8 cellular contexts compared by ENCODE assay signal in the genomic region with DNA sequence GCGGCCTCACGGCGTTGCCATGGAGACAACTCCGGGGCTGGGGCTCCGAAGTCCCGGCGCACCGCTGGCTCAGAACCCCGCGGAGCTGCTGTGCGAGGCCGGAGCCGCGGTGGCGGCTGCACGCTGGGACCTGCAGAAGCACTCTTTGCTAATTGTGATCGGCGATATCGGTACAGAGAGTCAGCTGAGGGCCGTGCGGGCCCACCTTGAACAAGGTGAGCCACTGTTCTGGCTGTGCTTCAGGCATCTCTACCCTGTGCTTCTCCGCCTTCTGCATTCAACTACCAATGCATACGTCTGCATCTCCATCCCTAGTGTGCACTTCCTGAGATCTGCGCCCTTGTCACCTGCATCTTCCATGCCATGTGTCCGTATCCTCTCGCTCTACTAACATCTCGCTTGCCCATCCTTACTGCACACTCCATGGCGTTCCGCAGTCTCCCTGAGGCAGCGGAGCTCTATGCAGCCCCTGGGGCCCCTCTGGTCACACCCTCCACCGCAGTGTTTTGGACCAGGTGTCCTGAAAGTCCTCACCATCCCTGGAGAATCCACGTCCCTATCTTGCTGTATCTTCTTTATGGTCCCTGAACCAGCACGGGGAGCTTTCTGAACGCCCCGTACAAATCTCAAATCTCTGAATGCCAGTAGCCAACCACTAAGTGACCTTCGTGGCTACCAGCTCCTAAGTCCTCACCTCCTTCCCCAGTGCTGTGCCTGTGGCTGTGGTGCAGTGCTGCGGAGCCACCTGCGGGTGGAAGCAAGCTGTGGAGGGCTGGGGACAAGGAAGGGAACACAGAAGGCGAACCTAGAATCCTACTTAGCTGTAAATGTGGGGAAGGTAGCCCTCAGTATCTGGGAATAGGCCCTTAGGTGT. TPM values are rescaled to one million over a fixed set of nuclear protein-coding genes. Genes with fewer than 3 reads are reported as not detected.
DNase-seq lines count a peak whose midpoint lies in the region; ATAC-seq and TF ChIP-seq lines count a peak whose summit lies in the region.

No MANE protein-coding gene starts in this region.

- CTCF ChIA-PET in WTC11 (lab: Charles Lee): interaction anchor here (0.6 to 3.3 kb wide), 21 partner anchors 9 to 265 kb away, joined by 3 to 80 read pairs (median 4); a partner anchor contains a TSS

- peaks cover 36% of the 10 kb centered on the region for H3K4me1 Mint-ChIP-seq in WTC11

- peak overlapping the region; percentile 88 for H3K4me3 Mint-ChIP-seq in WTC11

- no peaks in the 10 kb centered on the region for H3K36me3 Mint-ChIP-seq in WTC11

- H3K27ac Mint-ChIP-seq in WTC11: no peak overlapping the region; the same call in 1 of the 2 replicates

- no peaks in the 10 kb centered on the region for H3K9me3 Mint-ChIP-seq in WTC11

- intact Hi-C loops in posterior cingulate gyrus (cut with DNase I): loop anchor here (2.0 to 10.0 kb wide), 2 partner anchors 18 to 1236 kb away; a partner anchor contains a TSS

- H3K27me3 Mint-ChIP-seq in WTC11 (ENCODE audit: low read depth): peaks cover 39% of the 10 kb centered on the region

- POLR2A ChIA-PET in WTC11 (lab: Charles Lee): interaction anchor here (0.6 to 1.8 kb wide), 7 partner anchors 10 to 313 kb away, joined by 3 to 19 read pairs (median 6); a partner anchor contains a TSS

- peak; percentile 35 for DNase-seq in activated T-cell treated with anti-CD3 and anti-CD28 coated beads, Interleukin-2, amount 50 U/mL, for 1 hour
- DNase-seq in activated T-cell treated with anti-CD3 and anti-CD28 coated beads for 4 hours (no peak), M059J (ENCODE audit: low read depth) (peak; percentile 55), WTC11 (ENCODE audit: low spot score) (peak; percentile 43), fibroblast of villous mesenchyme (ENCODE audit: low read depth) (no peak), posterior cingulate gyrus (peak in 7 of 10 donors; percentile 53 to 94 (median 79)), COLO829 (ENCODE audit: low spot score) (no peak), HPDE6-E6E7 (ENCODE audit: extremely low spot score) (no peak)

- TF ChIP-seq CTCF in WTC11 (IDR thresholded peaks at IDR 0.05) (no peak), fibroblast of villous mesenchyme (IDR thresholded peaks at IDR 0.05; ENCODE audit: insufficient read depth, low read depth, low read length) (peak; percentile 33)

- peak overlapping the region; percentile 64 for H3K4me3 ChIP-seq in fibroblast of villous mesenchyme (ENCODE audit: low read depth, low read length)

- peak; percentile 6 for ATAC-seq in WTC11

TF ChIP-seq in WTC11, 78 proteins besides CTCF, POLR2A, EP300 and RAD21 (continues in another document):
- no peak for TF ChIP-seq ZNF671 (CRISPR knock-in tag; IDR thresholded peaks at IDR 0.05)
- no peak for TF ChIP-seq ETV6 (CRISPR knock-in tag; IDR thresholded peaks at IDR 0.05)
- TF ChIP-seq KAT7 (CRISPR knock-in tag; IDR thresholded peaks at IDR 0.05; ENCODE audit: borderline replicate concordance): no peak
- TF ChIP-seq GTF2I (CRISPR knock-in tag; conservative IDR thresholded peaks at IDR 0.05): no peak
- TF ChIP-seq, protein P1, sequence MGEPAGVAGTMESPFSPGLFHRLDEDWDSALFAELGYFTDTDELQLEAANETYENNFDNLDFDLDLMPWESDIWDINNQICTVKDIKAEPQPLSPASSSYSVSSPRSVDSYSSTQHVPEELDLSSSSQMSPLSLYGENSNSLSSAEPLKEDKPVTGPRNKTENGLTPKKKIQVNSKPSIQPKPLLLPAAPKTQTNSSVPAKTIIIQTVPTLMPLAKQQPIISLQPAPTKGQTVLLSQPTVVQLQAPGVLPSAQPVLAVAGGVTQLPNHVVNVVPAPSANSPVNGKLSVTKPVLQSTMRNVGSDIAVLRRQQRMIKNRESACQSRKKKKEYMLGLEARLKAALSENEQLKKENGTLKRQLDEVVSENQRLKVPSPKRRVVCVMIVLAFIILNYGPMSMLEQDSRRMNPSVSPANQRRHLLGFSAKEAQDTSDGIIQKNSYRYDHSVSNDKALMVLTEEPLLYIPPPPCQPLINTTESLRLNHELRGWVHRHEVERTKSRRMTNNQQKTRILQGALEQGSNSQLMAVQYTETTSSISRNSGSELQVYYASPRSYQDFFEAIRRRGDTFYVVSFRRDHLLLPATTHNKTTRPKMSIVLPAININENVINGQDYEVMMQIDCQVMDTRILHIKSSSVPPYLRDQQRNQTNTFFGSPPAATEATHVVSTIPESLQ (CRISPR knock-in tag; IDR thresholded peaks at IDR 0.05): no peak
- TF ChIP-seq, protein P2, sequence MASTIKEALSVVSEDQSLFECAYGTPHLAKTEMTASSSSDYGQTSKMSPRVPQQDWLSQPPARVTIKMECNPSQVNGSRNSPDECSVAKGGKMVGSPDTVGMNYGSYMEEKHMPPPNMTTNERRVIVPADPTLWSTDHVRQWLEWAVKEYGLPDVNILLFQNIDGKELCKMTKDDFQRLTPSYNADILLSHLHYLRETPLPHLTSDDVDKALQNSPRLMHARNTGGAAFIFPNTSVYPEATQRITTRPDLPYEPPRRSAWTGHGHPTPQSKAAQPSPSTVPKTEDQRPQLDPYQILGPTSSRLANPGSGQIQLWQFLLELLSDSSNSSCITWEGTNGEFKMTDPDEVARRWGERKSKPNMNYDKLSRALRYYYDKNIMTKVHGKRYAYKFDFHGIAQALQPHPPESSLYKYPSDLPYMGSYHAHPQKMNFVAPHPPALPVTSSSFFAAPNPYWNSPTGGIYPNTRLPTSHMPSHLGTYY (CRISPR knock-in tag; IDR thresholded peaks at IDR 0.05): no peak
- TF ChIP-seq OVOL2 (CRISPR knock-in tag; IDR thresholded peaks at IDR 0.05; ENCODE audit: borderline replicate concordance): no peak
- no peak for TF ChIP-seq IRF2 (CRISPR knock-in tag; IDR thresholded peaks at IDR 0.05; ENCODE audit: borderline replicate concordance, low read depth)
- TF ChIP-seq, protein P3, sequence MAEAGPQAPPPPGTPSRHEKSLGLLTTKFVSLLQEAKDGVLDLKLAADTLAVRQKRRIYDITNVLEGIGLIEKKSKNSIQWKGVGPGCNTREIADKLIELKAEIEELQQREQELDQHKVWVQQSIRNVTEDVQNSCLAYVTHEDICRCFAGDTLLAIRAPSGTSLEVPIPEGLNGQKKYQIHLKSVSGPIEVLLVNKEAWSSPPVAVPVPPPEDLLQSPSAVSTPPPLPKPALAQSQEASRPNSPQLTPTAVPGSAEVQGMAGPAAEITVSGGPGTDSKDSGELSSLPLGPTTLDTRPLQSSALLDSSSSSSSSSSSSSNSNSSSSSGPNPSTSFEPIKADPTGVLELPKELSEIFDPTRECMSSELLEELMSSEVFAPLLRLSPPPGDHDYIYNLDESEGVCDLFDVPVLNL (CRISPR knock-in tag; IDR thresholded peaks at IDR 0.05; ENCODE audit: borderline replicate concordance, low read depth): no peak
- no peak for TF ChIP-seq NFATC4 (CRISPR knock-in tag; IDR thresholded peaks at IDR 0.05)
- TF ChIP-seq, protein P4, sequence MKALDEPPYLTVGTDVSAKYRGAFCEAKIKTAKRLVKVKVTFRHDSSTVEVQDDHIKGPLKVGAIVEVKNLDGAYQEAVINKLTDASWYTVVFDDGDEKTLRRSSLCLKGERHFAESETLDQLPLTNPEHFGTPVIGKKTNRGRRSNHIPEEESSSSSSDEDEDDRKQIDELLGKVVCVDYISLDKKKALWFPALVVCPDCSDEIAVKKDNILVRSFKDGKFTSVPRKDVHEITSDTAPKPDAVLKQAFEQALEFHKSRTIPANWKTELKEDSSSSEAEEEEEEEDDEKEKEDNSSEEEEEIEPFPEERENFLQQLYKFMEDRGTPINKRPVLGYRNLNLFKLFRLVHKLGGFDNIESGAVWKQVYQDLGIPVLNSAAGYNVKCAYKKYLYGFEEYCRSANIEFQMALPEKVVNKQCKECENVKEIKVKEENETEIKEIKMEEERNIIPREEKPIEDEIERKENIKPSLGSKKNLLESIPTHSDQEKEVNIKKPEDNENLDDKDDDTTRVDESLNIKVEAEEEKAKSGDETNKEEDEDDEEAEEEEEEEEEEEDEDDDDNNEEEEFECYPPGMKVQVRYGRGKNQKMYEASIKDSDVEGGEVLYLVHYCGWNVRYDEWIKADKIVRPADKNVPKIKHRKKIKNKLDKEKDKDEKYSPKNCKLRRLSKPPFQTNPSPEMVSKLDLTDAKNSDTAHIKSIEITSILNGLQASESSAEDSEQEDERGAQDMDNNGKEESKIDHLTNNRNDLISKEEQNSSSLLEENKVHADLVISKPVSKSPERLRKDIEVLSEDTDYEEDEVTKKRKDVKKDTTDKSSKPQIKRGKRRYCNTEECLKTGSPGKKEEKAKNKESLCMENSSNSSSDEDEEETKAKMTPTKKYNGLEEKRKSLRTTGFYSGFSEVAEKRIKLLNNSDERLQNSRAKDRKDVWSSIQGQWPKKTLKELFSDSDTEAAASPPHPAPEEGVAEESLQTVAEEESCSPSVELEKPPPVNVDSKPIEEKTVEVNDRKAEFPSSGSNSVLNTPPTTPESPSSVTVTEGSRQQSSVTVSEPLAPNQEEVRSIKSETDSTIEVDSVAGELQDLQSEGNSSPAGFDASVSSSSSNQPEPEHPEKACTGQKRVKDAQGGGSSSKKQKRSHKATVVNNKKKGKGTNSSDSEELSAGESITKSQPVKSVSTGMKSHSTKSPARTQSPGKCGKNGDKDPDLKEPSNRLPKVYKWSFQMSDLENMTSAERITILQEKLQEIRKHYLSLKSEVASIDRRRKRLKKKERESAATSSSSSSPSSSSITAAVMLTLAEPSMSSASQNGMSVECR (CRISPR knock-in tag; IDR thresholded peaks at IDR 0.05; ENCODE audit: borderline replicate concordance): 0 out of 2 replicates have a peak, but pooled peaks have one; percentile 19
- TF ChIP-seq JAZF1 (CRISPR knock-in tag; IDR thresholded peaks at IDR 0.05): no peak
- no peak for TF ChIP-seq SMAD3 (CRISPR knock-in tag; IDR thresholded peaks at IDR 0.05; ENCODE audit: borderline replicate concordance)

RNA-seq across cellular contexts. Expression of a gene that starts 6.2 kb away (rescaled TPM):
- 1.7 and 3.8 TPM in 2 replicates for total RNA-seq in M059J (2014; rRNA removed; shearing (Covaris generic))
- 1.1 to 2.2 TPM (median 1.1 TPM) in 3 replicates for total RNA-seq in WTC11 (2021)
- total RNA-seq in fibroblast of villous mesenchyme: 60.9 and 65.7 TPM in 2 replicates

RNA-seq across cellular contexts. Expression of a gene that starts 18.3 kb away (rescaled TPM):
- total RNA-seq in M059J (2014; rRNA removed; shearing (Covaris generic)): 31.0 and 40.6 TPM in 2 replicates
- total RNA-seq in WTC11 (2021) (52.8 to 67.1 TPM (median 54.9 TPM) in 3 replicates), fibroblast of villous mesenchyme (83.4 and 94.1 TPM in 2 replicates)

Comparison
In these comparisons a context has a peak if more than half of its experiments do, and no peak if none do; other contexts are left out.
1. DNase-seq: peak in activated T-cell treated with anti-CD3 and anti-CD28 coated beads, Interleukin-2, amount 50 U/mL, for 1 hour (single experiment), M059J (single experiment), WTC11 (single experiment) and posterior cingulate gyrus (7 of 10); none in activated T-cell treated with anti-CD3 and anti-CD28 coated beads for 4 hours (single experiment), fibroblast of villous mesenchyme (single experiment), COLO829 (single experiment) and HPDE6-E6E7 (single experiment).
2. RNA of a gene that starts 6.2 kb away (total RNA-seq): 60.9 to 65.7 TPM in fibroblast of villous mesenchyme; 1.7 to 3.8 TPM in M059J and 1.1 to 2.2 TPM in WTC11; every median in the first group is over 10 times any median in the second.